In genomic region chr20:32235331-32236047, GRCh38 we compare ENCODE assay signal across 1 cellular context.
TF ChIP-seq lines count a peak whose summit lies in the region.

No MANE protein-coding gene starts in this region.

TF ChIP-seq in HepG2, 621 proteins besides CTCF, POLR2A, EP300 and RAD21 (continues in another document):
- TF ChIP-seq ARHGAP35 (CRISPR knock-in tag; IDR thresholded peaks at IDR 0.05; ENCODE audit: borderline replicate concordance) (no peak), TBX3 (IDR thresholded peaks at IDR 0.05; ENCODE audit: borderline replicate concordance) (no peak), RARA (CRISPR knock-in tag; IDR thresholded peaks at IDR 0.05) (peak; percentile 82), RELA (CRISPR knock-in tag; IDR thresholded peaks at IDR 0.05) (no peak), GABPA (IDR thresholded peaks at IDR 0.05; ENCODE audit: low read depth, low read length) (no peak), GABPA (CRISPR knock-in tag; IDR thresholded peaks at IDR 0.05; ENCODE audit: low read depth) (peak; percentile 67), DNMT3B (CRISPR knock-in tag; conservative IDR thresholded peaks at IDR 0.05) (no peak), REXO4 (CRISPR knock-in tag; IDR thresholded peaks at IDR 0.05; ENCODE audit: borderline replicate concordance) (no peak), PRDM10 (CRISPR knock-in tag; IDR thresholded peaks at IDR 0.05; ENCODE audit: low read depth) (0 out of 2 replicates have a peak, but pooled peaks have one; percentile 50), ZNF232 (CRISPR knock-in tag; IDR thresholded peaks at IDR 0.05; ENCODE audit: borderline replicate concordance) (no peak), ZBTB26 (CRISPR knock-in tag; IDR thresholded peaks at IDR 0.05; ENCODE audit: borderline replicate concordance) (0 out of 2 replicates have a peak, but pooled peaks have one; percentile 19), ATF7 (IDR thresholded peaks at IDR 0.05) (no peak), ATF7 (CRISPR knock-in tag; IDR thresholded peaks at IDR 0.05) (no peak; the same call in 1 of the 2 replicates), ZNF790 (CRISPR knock-in tag; IDR thresholded peaks at IDR 0.05; ENCODE audit: borderline replicate concordance) (no peak), ZNF550 (CRISPR knock-in tag; IDR thresholded peaks at IDR 0.05; ENCODE audit: borderline replicate concordance) (no peak), MAF1 (CRISPR knock-in tag; IDR thresholded peaks at IDR 0.05; ENCODE audit: borderline replicate concordance) (no peak), ZFY (CRISPR knock-in tag; IDR thresholded peaks at IDR 0.05) (peak; percentile 35; the same call in 1 of the 2 replicates), ZNF343 (CRISPR knock-in tag; IDR thresholded peaks at IDR 0.05) (no peak), ZBTB20 (CRISPR knock-in tag; IDR thresholded peaks at IDR 0.05; ENCODE audit: borderline replicate concordance, low read depth) (no peak), MTA3 (CRISPR knock-in tag; IDR thresholded peaks at IDR 0.05) (no peak), KDM5B (CRISPR knock-in tag; IDR thresholded peaks at IDR 0.05; ENCODE audit: borderline replicate concordance) (no peak), KDM4B (CRISPR knock-in tag; IDR thresholded peaks at IDR 0.05) (no peak), HMG20A (CRISPR knock-in tag; IDR thresholded peaks at IDR 0.05; ENCODE audit: borderline replicate concordance) (peak; percentile 26; the same call in 1 of the 2 replicates), MAZ (IDR thresholded peaks at IDR 0.05; ENCODE audit: borderline replicate concordance, low read depth, low read length) (no peak), MAZ (CRISPR knock-in tag; IDR thresholded peaks at IDR 0.05; ENCODE audit: low read depth) (no peak), STAG1 (CRISPR knock-in tag; IDR thresholded peaks at IDR 0.05) (0 out of 2 replicates have a peak, but pooled peaks have one; percentile 15), ZNF782 (CRISPR knock-in tag; IDR thresholded peaks at IDR 0.05; ENCODE audit: borderline replicate concordance) (0 out of 2 replicates have a peak, but pooled peaks have one; percentile 57), GZF1 (CRISPR knock-in tag; IDR thresholded peaks at IDR 0.05) (no peak), XRCC5 (optimal IDR thresholded peaks at IDR 0.05; ENCODE audit: low read length) (no peak), ZSCAN30 (CRISPR knock-in tag; IDR thresholded peaks at IDR 0.05) (no peak), ZNF407 (CRISPR knock-in tag; IDR thresholded peaks at IDR 0.05; ENCODE audit: not compliant biosample characterization) (no peak), ZNF839 (CRISPR knock-in tag; IDR thresholded peaks at IDR 0.05; ENCODE audit: borderline replicate concordance) (no peak), ELF1 (CRISPR knock-in tag; IDR thresholded peaks at IDR 0.05) (peak; percentile 82), ZBTB14 (CRISPR knock-in tag; IDR thresholded peaks at IDR 0.05) (no peak), MED1 (CRISPR knock-in tag; IDR thresholded peaks at IDR 0.05) (peak; percentile 64), EZH2 (conservative IDR thresholded peaks at IDR 0.05; ENCODE audit: low read depth, low read length) (no peak), AKAP8 (CRISPR knock-in tag; IDR thresholded peaks at IDR 0.05) (no peak), ZBTB33 (CRISPR knock-in tag; IDR thresholded peaks at IDR 0.05) (no peak), ETS1 (CRISPR knock-in tag; IDR thresholded peaks at IDR 0.05) (no peak), ZNF251 (CRISPR knock-in tag; IDR thresholded peaks at IDR 0.05) (no peak), HNRNPH1 (optimal IDR thresholded peaks at IDR 0.05; ENCODE audit: low read depth, low read length) (no peak), STAT6 (CRISPR knock-in tag; IDR thresholded peaks at IDR 0.05; ENCODE audit: borderline replicate concordance) (0 out of 2 replicates have a peak, but pooled peaks have one; percentile 75), TAF1 (CRISPR knock-in tag; IDR thresholded peaks at IDR 0.05) (no peak)
